ENCODE assay signal across 2 cellular contexts in genomic region chr3:139468407-139468806, GRCh38.
TF ChIP-seq lines count a peak whose summit lies in the region.

No MANE protein-coding gene starts in this region.

TF ChIP-seq in liver, 16 proteins besides CTCF, POLR2A, EP300 and RAD21 (continued from another document):
- TF ChIP-seq REST (IDR thresholded peaks at IDR 0.05) (no peak), ZBTB33 (IDR thresholded peaks at IDR 0.05) (no peak), RXRA (IDR thresholded peaks at IDR 0.05) (peak; percentile 12 to 28), HNF4A (conservative IDR thresholded peaks at IDR 0.05) (peak in 1 of 2 donors; percentile 6), EGR1 (IDR thresholded peaks at IDR 0.05; ENCODE audit: low read depth in 2 of 2) (no peak), MAX (IDR thresholded peaks at IDR 0.05) (no peak), FOXA1 (IDR thresholded peaks at IDR 0.05) (no peak)
TF ChIP-seq in liver: peak in this region for 2.

TF ChIP-seq in HepG2, 621 proteins besides CTCF, POLR2A, EP300 and RAD21 (continued from another document):
- TF ChIP-seq SRSF9 (IDR thresholded peaks at IDR 0.05; ENCODE audit: borderline replicate concordance, insufficient read depth, low read depth, low read length, poor library complexity, severe bottlenecking) = no peak
- no peak for TF ChIP-seq ZNF282 (IDR thresholded peaks at IDR 0.05; ENCODE audit: partially characterized antibody)
- no peak for TF ChIP-seq TBX3 (IDR thresholded peaks at IDR 0.05; ENCODE audit: borderline replicate concordance)
- TF ChIP-seq ZNF83 (CRISPR knock-in tag; IDR thresholded peaks at IDR 0.05; ENCODE audit: borderline replicate concordance) = no peak
- no peak for TF ChIP-seq ZNF614 (CRISPR knock-in tag; IDR thresholded peaks at IDR 0.05; ENCODE audit: borderline replicate concordance)
- TF ChIP-seq SP140L (CRISPR knock-in tag; IDR thresholded peaks at IDR 0.05; ENCODE audit: borderline replicate concordance) = no peak
- no peak for TF ChIP-seq FOSL1 (CRISPR knock-in tag; IDR thresholded peaks at IDR 0.05; ENCODE audit: borderline replicate concordance)
- no peak for TF ChIP-seq ETS1 (CRISPR knock-in tag; IDR thresholded peaks at IDR 0.05)
- TF ChIP-seq CCDC6 (CRISPR knock-in tag; IDR thresholded peaks at IDR 0.05) = no peak
- no peak for TF ChIP-seq ADNP (CRISPR knock-in tag; IDR thresholded peaks at IDR 0.05)
- TF ChIP-seq ZBTB39 (CRISPR knock-in tag; IDR thresholded peaks at IDR 0.05) = no peak
